30 cellular contexts compared by ENCODE assay signal in genomic region chr22:49885881-49886280, GRCh38.
"Had no signal": no experiment of that assay in that cellular context is flagged by ENCODE, and none has a peak within 500 bp of the region (broad histone marks: within the 10 kb centered on the region; RNA-seq: fewer than 3 reads in every experiment).

No MANE protein-coding gene starts in this region.

- H3K27ac ChIP-seq: brain microvascular endothelial cell, esophagus muscularis mucosa, foreskin keratinocyte, gastrocnemius medialis, WERI-Rb-1 had no signal

- H3K4me3 ChIP-seq: esophagus muscularis mucosa, gastrocnemius medialis had no signal

- H3K27me3 ChIP-seq: brain microvascular endothelial cell, esophagus muscularis mucosa, foreskin keratinocyte, gastrocnemius medialis had no signal

- H3K9me3 ChIP-seq: gastrocnemius medialis had no signal

- DNase-seq: activated B cell treated with CpG ODN at 0.5 μM for 24 hours; activated CD4-positive, alpha-beta T cell treated with anti-CD3 and anti-CD28 coated beads for 48 hours; activated CD4-positive, alpha-beta T cell treated with anti-CD3 and anti-CD28 coated beads, Interleukin-2, amount 50 U/mL, for 1 hour; activated CD4-positive, alpha-beta T cell treated with anti-CD3 and anti-CD28 coated beads, Interleukin-2, amount 50 U/mL, for 48 hours; activated CD8-positive, alpha-beta memory T cell treated with anti-CD3 and anti-CD28 coated beads, Interleukin-2, amount 50 U/mL, for 48 hours; activated gamma-delta T cell; activated naive CD4-positive, alpha-beta T cell treated with anti-CD3 and anti-CD28 coated beads, Interleukin-2, amount 50 U/mL, for 16 hours; activated naive CD4-positive, alpha-beta T cell treated with Interleukin-2 at 50 U/mL for 16 hours; activated T-cell treated with anti-CD3 and anti-CD28 coated beads for 4 hours; activated T-cell treated with anti-CD3 and anti-CD28 coated beads, Interleukin-2, amount 50 U/mL, for 24 hours; amniotic stem cell; anterior cingulate cortex; brain microvascular endothelial cell; caudate nucleus; cortex of kidney; dermis blood vessel endothelial cell; effector CD4-positive, alpha-beta T cell; effector memory CD8-positive, alpha-beta T cell; erythroblast; foreskin keratinocyte; gastrocnemius medialis; glutamatergic neuron; T-helper 1 cell; T-helper 17 cell; T1000; WERI-Rb-1 had no signal

- H3K4me1 ChIP-seq: esophagus muscularis mucosa, foreskin keratinocyte, gastrocnemius medialis had no signal

- FAIRE-seq: astrocyte, bronchial epithelial cell, colon had no signal
